Comparison of ENCODE assay signal across 8 cellular contexts in genomic region chr20:36460648-36461599, GRCh38.
DNase-seq lines count a peak whose midpoint lies in the region; ATAC-seq and TF ChIP-seq lines count a peak whose summit lies in the region.

No MANE protein-coding gene starts in this region.

- ATAC-seq in HG02852 (IDR thresholded peaks at IDR 0.05; ENCODE audit: unreplicated experiment) (peak; percentile 60), T-helper 17 cell (peak; percentile 82)

- H3K9me3 ChIP-seq in T-helper 17 cell (ENCODE audit: control insufficient read depth, low read length, poor library complexity, severe bottlenecking): no peaks in the 10 kb centered on the region
- no peaks in the 10 kb centered on the region for H3K9me3 ChIP-seq in right atrium auricular region

- H3K36me3 Mint-ChIP-seq in T-helper 17 cell (ENCODE audit: low read depth): no peaks in the 10 kb centered on the region

- H3K4me1 Mint-ChIP-seq in T-helper 17 cell: peaks cover 34% of the 10 kb centered on the region

- H3K27me3 ChIP-seq in right atrium auricular region: no peaks in the 10 kb centered on the region

- H3K4me3 Mint-ChIP-seq in T-helper 17 cell: peak overlapping the region; percentile 84

- peak in 1 of 2 donors; percentile 41 for TF ChIP-seq CTCF in right atrium auricular region (IDR thresholded peaks at IDR 0.05)

- H3K27ac Mint-ChIP-seq in T-helper 17 cell: peak overlapping the region; percentile 98

- WGBS in urinary bladder: 8% methylated on average over 93 of the region's 96 CpGs

- DNase-seq in NCI-H1436 treated with DMSO at 0.1 percent for 48 hours (lab: John Stamatoyannopoulos, UW): peak; percentile 49
- DNase-seq in T-helper 17 cell: peak; percentile 80 to 97 (median 92)
- peak; percentile 43 to 98 (median 87) for DNase-seq in amygdala (lab: John Stamatoyannopoulos, UW)
- peak; percentile 93 for DNase-seq in right atrium auricular region (ENCODE audit: low spot score)
- peak; percentile 54 for DNase-seq in pulmonary artery endothelial cell (ENCODE audit: low read depth, low spot score)

- TF ChIP-seq POLR2A in GM15510 (IDR thresholded peaks at IDR 0.05; ENCODE audit: borderline replicate concordance, extremely low read depth, insufficient read length): peak; percentile 55

- H3K27me3 Mint-ChIP-seq in T-helper 17 cell: peaks cover 6% of the 10 kb centered on the region

- H3K27ac ChIP-seq in right atrium auricular region (peak overlapping the region; percentile 98 to 99), urinary bladder (ENCODE audit: low read depth) (peak overlapping the region; percentile 94)

- H3K36me3 ChIP-seq in right atrium auricular region (no peaks in the 10 kb centered on the region), urinary bladder (ENCODE audit: insufficient read depth) (no peaks in the 10 kb centered on the region)

- H3K4me1 ChIP-seq in right atrium auricular region (peaks cover 0 to 47% of the 10 kb centered on the region in 2 donors), urinary bladder (ENCODE audit: insufficient read depth) (no peaks in the 10 kb centered on the region)

- H3K4me3 ChIP-seq in right atrium auricular region: peak overlapping the region; percentile 77 to 84
- peak overlapping the region; percentile 69 for H3K4me3 ChIP-seq in urinary bladder (ENCODE audit: low read depth, low read length)

Comparison
In these comparisons a context has a peak if more than half of its experiments do, and no peak if none do; other contexts are left out.
1. Peak in every context shown above with its lines: DNase-seq, ATAC-seq, H3K4me3 ChIP-seq and H3K27ac ChIP-seq.